Comparison of ENCODE assay signal across 1 cellular context in genomic region chr3:32077260-32078084, GRCh38.
TF ChIP-seq lines count a peak whose summit lies in the region.

No MANE protein-coding gene starts in this region.

TF ChIP-seq in HepG2, 621 proteins besides CTCF, POLR2A, EP300 and RAD21 (continued from another document and continues in another):
- TF ChIP-seq TSC22D2 (CRISPR knock-in tag; IDR thresholded peaks at IDR 0.05; ENCODE audit: borderline replicate concordance) (peak; percentile 43; the same call in 1 of the 2 replicates), ELF1 (CRISPR knock-in tag; IDR thresholded peaks at IDR 0.05) (0 out of 2 replicates have a peak, but pooled peaks have one; percentile 29), ZNF75D (CRISPR knock-in tag; IDR thresholded peaks at IDR 0.05; ENCODE audit: borderline replicate concordance) (no peak), MXD3 (CRISPR knock-in tag; IDR thresholded peaks at IDR 0.05) (0 out of 2 replicates have a peak, but pooled peaks have one; percentile 36), TBX2 (CRISPR knock-in tag; IDR thresholded peaks at IDR 0.05; ENCODE audit: borderline replicate concordance) (no peak), REXO4 (CRISPR knock-in tag; IDR thresholded peaks at IDR 0.05; ENCODE audit: borderline replicate concordance) (no peak), PHF21A (CRISPR knock-in tag; IDR thresholded peaks at IDR 0.05) (0 out of 2 replicates have a peak, but pooled peaks have one; percentile 8), ZNF276 (CRISPR knock-in tag; IDR thresholded peaks at IDR 0.05; ENCODE audit: low read depth) (0 out of 2 replicates have a peak, but pooled peaks have one; percentile 21), ZFP91 (CRISPR knock-in tag; IDR thresholded peaks at IDR 0.05; ENCODE audit: borderline replicate concordance) (0 out of 2 replicates have a peak, but pooled peaks have one; percentile 32), ZNF318 (CRISPR knock-in tag; IDR thresholded peaks at IDR 0.05) (no peak), ZNF296 (CRISPR knock-in tag; conservative IDR thresholded peaks at IDR 0.05) (no peak), BRD4 (CRISPR knock-in tag; IDR thresholded peaks at IDR 0.05) (peak; percentile 53; the same call in 1 of the 2 replicates), CBX2 (IDR thresholded peaks at IDR 0.05; ENCODE audit: low read depth, low read length) (no peak), CBX2 (CRISPR knock-in tag; IDR thresholded peaks at IDR 0.05; ENCODE audit: low read depth) (0 out of 2 replicates have a peak, but pooled peaks have one; percentile 35), ASH2L (IDR thresholded peaks at IDR 0.05; ENCODE audit: insufficient read length, low read depth, low read length) (peak; percentile 33), E2F5 (CRISPR knock-in tag; conservative IDR thresholded peaks at IDR 0.05) (no peak), HDAC2 (CRISPR knock-in tag; IDR thresholded peaks at IDR 0.05) (peak; percentile 46; the same call in 1 of the 2 replicates), RFXAP (CRISPR knock-in tag; IDR thresholded peaks at IDR 0.05; ENCODE audit: borderline replicate concordance) (peak; percentile 77), RBFOX2 (IDR thresholded peaks at IDR 0.05; ENCODE audit: low read depth, low read length) (peak; percentile 59; the same call in 1 of the 2 replicates), SNAPC2 (CRISPR knock-in tag; IDR thresholded peaks at IDR 0.05) (0 out of 2 replicates have a peak, but pooled peaks have one; percentile 34), ZNF280D (CRISPR knock-in tag; IDR thresholded peaks at IDR 0.05) (0 out of 2 replicates have a peak, but pooled peaks have one; percentile 17), IRX3 (CRISPR knock-in tag; IDR thresholded peaks at IDR 0.05; ENCODE audit: borderline replicate concordance, low read depth) (0 out of 2 replicates have a peak, but pooled peaks have one; percentile 30), ZKSCAN5 (CRISPR knock-in tag; IDR thresholded peaks at IDR 0.05) (peak; percentile 93), ZFX (CRISPR knock-in tag; IDR thresholded peaks at IDR 0.05; ENCODE audit: low read depth) (peak; percentile 29; the same call in 1 of the 2 replicates), ZNF253 (CRISPR knock-in tag; IDR thresholded peaks at IDR 0.05; ENCODE audit: borderline replicate concordance) (no peak), RCOR2 (CRISPR knock-in tag; IDR thresholded peaks at IDR 0.05) (peak; percentile 40; the same call in 1 of the 2 replicates), ATF1 (CRISPR knock-in tag; IDR thresholded peaks at IDR 0.05) (peak; percentile 83), ZNF546 (CRISPR knock-in tag; conservative IDR thresholded peaks at IDR 0.05) (peak; percentile 65; the same call in 1 of the 2 replicates), ZMYM4 (CRISPR knock-in tag; IDR thresholded peaks at IDR 0.05) (peak; percentile 71; the same call in 1 of the 2 replicates), ZNF639 (CRISPR knock-in tag; conservative IDR thresholded peaks at IDR 0.05) (no peak), TAF1 (CRISPR knock-in tag; IDR thresholded peaks at IDR 0.05) (peak; percentile 40; the same call in 1 of the 2 replicates), ISL2 (CRISPR knock-in tag; IDR thresholded peaks at IDR 0.05) (0 out of 2 replicates have a peak, but pooled peaks have one; percentile 18), ZNF776 (CRISPR knock-in tag; IDR thresholded peaks at IDR 0.05) (no peak), PPARG (CRISPR knock-in tag; conservative IDR thresholded peaks at IDR 0.05) (peak; percentile 93), SPEN (CRISPR knock-in tag; IDR thresholded peaks at IDR 0.05; ENCODE audit: low read depth) (peak; percentile 36; the same call in 1 of the 2 replicates), ETV5 (CRISPR knock-in tag; IDR thresholded peaks at IDR 0.05; ENCODE audit: borderline replicate concordance) (peak; percentile 35; the same call in 1 of the 2 replicates), PATZ1 (CRISPR knock-in tag; IDR thresholded peaks at IDR 0.05) (peak; percentile 28; the same call in 1 of the 2 replicates), HCFC1 (IDR thresholded peaks at IDR 0.05; ENCODE audit: low read depth, low read length) (no peak), CREB1 (IDR thresholded peaks at IDR 0.05) (no peak), CREB1 (CRISPR knock-in tag; IDR thresholded peaks at IDR 0.05) (peak; percentile 89), ZNF788 (CRISPR knock-in tag; IDR thresholded peaks at IDR 0.05; ENCODE audit: borderline replicate concordance) (0 out of 2 replicates have a peak, but pooled peaks have one; percentile 13), AHR (CRISPR knock-in tag; IDR thresholded peaks at IDR 0.05) (no peak), MYNN (CRISPR knock-in tag; IDR thresholded peaks at IDR 0.05; ENCODE audit: low read depth) (no peak), ZNF557 (CRISPR knock-in tag; IDR thresholded peaks at IDR 0.05) (no peak)
